In genomic region chr14:35164849-35165248, GRCh38 we compare ENCODE assay signal across 29 cellular contexts.
"Had no signal": no experiment of that assay in that cellular context is flagged by ENCODE, and none has a peak within 500 bp of the region (broad histone marks: within the 10 kb centered on the region; RNA-seq: fewer than 3 reads in every experiment).

No MANE protein-coding gene starts in this region.

- H3K27ac Mint-ChIP-seq: dendritic cell treated with granulocyte-macrophage colony-stimulating factor and Interleukin-4, amounts not matched to agents 40 ng/mL and 50 ng/mL, for 4 days; endodermal cell; immature natural killer cell; mesothelial cell of epicardium; naive thymus-derived CD4-positive, alpha-beta T cell had no signal

- H3K4me1 ChIP-seq: colonic mucosa, gastrocnemius medialis had no signal

- H2AFZ ChIP-seq: hepatocyte had no signal

- H3K4me3 Mint-ChIP-seq: dendritic cell treated with granulocyte-macrophage colony-stimulating factor and Interleukin-4, amounts not matched to agents 40 ng/mL and 50 ng/mL, for 4 days; effector memory CD8-positive, alpha-beta T cell; endodermal cell; immature natural killer cell; mesothelial cell of epicardium; naive thymus-derived CD4-positive, alpha-beta T cell had no signal

- H3K27me3 Mint-ChIP-seq: dendritic cell treated with granulocyte-macrophage colony-stimulating factor and Interleukin-4, amounts not matched to agents 40 ng/mL and 50 ng/mL, for 4 days; effector memory CD8-positive, alpha-beta T cell; naive thymus-derived CD4-positive, alpha-beta T cell had no signal

- H3K9me3 ChIP-seq: colonic mucosa, esophagus squamous epithelium, gastrocnemius medialis, heart right ventricle, left lung had no signal

- ATAC-seq: effector memory CD8-positive, alpha-beta T cell; esophagus mucosa; gastrocnemius medialis; heart right ventricle; left lung; left ventricle myocardium superior; naive thymus-derived CD4-positive, alpha-beta T cell had no signal

- H3K27me3 ChIP-seq: colonic mucosa, esophagus squamous epithelium, gastrocnemius medialis, heart right ventricle, hepatocyte, left lung had no signal

- H3K4me3 ChIP-seq: colonic mucosa, esophagus squamous epithelium, gastrocnemius medialis, heart right ventricle, hepatocyte, left lung, lung had no signal

- H3K4me2 ChIP-seq: hepatocyte had no signal

- H3K36me3 ChIP-seq: colonic mucosa, gastrocnemius medialis had no signal

- DNase-seq: colonic mucosa; cortex of kidney; effector CD8-positive, alpha-beta T cell; effector memory CD8-positive, alpha-beta T cell; endodermal cell; erythroblast; esophagus squamous epithelium; foreskin fibroblast; foreskin melanocyte; gastrocnemius medialis; glutamatergic neuron; head of caudate nucleus; heart right ventricle; hypothalamus; immature natural killer cell; islet precursor cell; kidney; kidney glomerular epithelial cell; left lung; left ventricle myocardium superior; mesenchymal stem cell; naive thymus-derived CD4-positive, alpha-beta T cell had no signal

- H3K27ac ChIP-seq: colonic mucosa, epithelial cell of prostate, esophagus squamous epithelium, gastrocnemius medialis, heart right ventricle, hepatocyte, left lung had no signal

- FAIRE-seq: endometrium, kidney had no signal

- H3K9me3 Mint-ChIP-seq: effector memory CD8-positive, alpha-beta T cell; immature natural killer cell had no signal
